Comparison of ENCODE assay signal across 25 cellular contexts in the genomic region with DNA sequence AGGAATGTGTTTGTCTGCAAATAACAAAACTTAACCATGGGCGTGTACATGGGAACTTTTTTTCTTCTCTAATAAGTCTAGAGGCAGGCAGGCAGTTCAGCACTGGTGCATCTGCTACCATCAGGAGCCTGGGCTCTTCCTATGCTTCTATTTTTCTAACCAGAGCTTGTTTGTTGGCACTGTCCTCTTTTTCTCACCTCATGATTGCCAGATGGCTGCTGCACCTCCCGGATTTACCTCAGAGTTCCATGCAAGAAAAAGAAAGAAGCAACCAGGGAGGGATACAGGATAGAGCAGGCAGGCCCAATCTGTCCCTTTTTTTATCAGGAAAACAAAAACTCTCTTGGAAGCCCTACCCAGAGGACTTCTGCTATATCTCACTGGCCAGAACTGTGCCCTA. TPM values are rescaled to one million over a fixed set of nuclear protein-coding genes. Genes with fewer than 3 reads are reported as not detected.
A peak's percentile ranks its signal among the peaks of the same experiment; 100 is the strongest.
DNase-seq lines count a peak whose midpoint lies in the region; ATAC-seq and TF ChIP-seq lines count a peak whose summit lies in the region.
"Had no signal": no experiment of that assay in that cellular context is flagged by ENCODE, and none has a peak within 500 bp of the region (broad histone marks: within the 10 kb centered on the region; RNA-seq: fewer than 3 reads in every experiment).

No MANE protein-coding gene starts in this region.

- no peaks in the 10 kb centered on the region for H3K9me3 ChIP-seq in left lung
- H3K9me3 ChIP-seq: BLaER1, Caco-2 had no signal

- no peak for TF ChIP-seq CTCF in left lung (IDR thresholded peaks at IDR 0.05)

- H3K36me3 ChIP-seq in left lung, result no peaks in the 10 kb centered on the region
- H3K36me3 ChIP-seq: BLaER1 had no signal

- no peaks in the 10 kb centered on the region for H3K27me3 ChIP-seq in left lung
- H3K27me3 ChIP-seq: BLaER1 had no signal

- H3K4me3 ChIP-seq in left lung, result no peak overlapping the region
- H3K4me3 ChIP-seq: BLaER1, PC-9 had no signal

- no peak overlapping the region for H3K27ac ChIP-seq in left lung
- H3K27ac ChIP-seq: BLaER1, HL-60, PC-9 had no signal

- peak; percentile 62 for DNase-seq in DMS 273 (lab: John Stamatoyannopoulos, UW; ENCODE audit: unreplicated experiment)
- peak; percentile 94 for DNase-seq in G401 (ENCODE audit: low spot score)
- peak; percentile 61 for DNase-seq in NCI-H69 (lab: John Stamatoyannopoulos, UW)
- DNase-seq in left lung, result no peak
- no peak for DNase-seq in NCI-H2107 treated with DMSO at 0.1 percent for 48 hours (lab: John Stamatoyannopoulos, UW; ENCODE audit: unreplicated experiment)
- no peak for DNase-seq in islet precursor cell
- no peak for DNase-seq in NCI-H1417 treated with DMSO at 0.1 percent for 48 hours (lab: John Stamatoyannopoulos, UW)
- no peak for DNase-seq in NCI-H2081 treated with DMSO at 0.1 percent for 48 hours (lab: John Stamatoyannopoulos, UW)
- DNase-seq: ACHN; Caco-2; CD4-positive, alpha-beta T cell; GF-D8; H7; KBM-7; MM.1S; NCI-H1048; NCI-H1436; NCI-H510A; NCI-H748 treated with DMSO at 0.1 percent for 48 hours; PC-9; RPMI8226; SIG-M5 had no signal

- peak; percentile 69 for ATAC-seq in left lung
- ATAC-seq: SK-N-SH treated with all-trans-retinoic acid at 6 μM for 48 hours had no signal

- in situ Hi-C loops in G401 (cut with HindIII; ENCODE audit: low sequenced_read_pairs), result no loop called here

- intact Hi-C loops in left lung (cut with DNase I), result no loop called here

- H3K4me1 ChIP-seq in left lung, result no peaks in the 10 kb centered on the region
- H3K4me1 ChIP-seq: BLaER1, Caco-2 had no signal

RNA-seq across cellular contexts. Expression of gene CDHR3, which starts 22.8 kb away (rescaled TPM):
- total RNA-seq in G401 (2014; rRNA removed; shearing (Covaris generic)), result 1.8 TPM in 1 of 2 replicates, not detected in the other
- total RNA-seq in left lung, result 10 to 100 TPM in 1 of 2 donors, 1 to 10 TPM in 1; 2.8 to 15.1 TPM

Comparison
In these comparisons a context has a peak if more than half of its experiments do, and no peak if none do; other contexts are left out.
1. DNase-seq: peak in DMS 273 (single experiment), G401 (single experiment) and NCI-H69 (single experiment); none in left lung (0 of 2), NCI-H2107 treated with DMSO at 0.1 percent for 48 hours (single experiment), islet precursor cell (single experiment), NCI-H1417 treated with DMSO at 0.1 percent for 48 hours (single experiment) and NCI-H2081 treated with DMSO at 0.1 percent for 48 hours (single experiment).